In genomic region chr7:151254851-151255250, GRCh38 we compare ENCODE assay signal across 17 cellular contexts. TPM values are rescaled to one million over a fixed set of nuclear protein-coding genes. Genes with fewer than 3 reads are reported as not detected.
A peak's percentile ranks its signal among the peaks of the same experiment; 100 is the strongest.
DNase-seq lines count a peak whose midpoint lies in the region; ATAC-seq and TF ChIP-seq lines count a peak whose summit lies in the region.
"Had no signal": no experiment of that assay in that cellular context is flagged by ENCODE, and none has a peak within 500 bp of the region (broad histone marks: within the 10 kb centered on the region; RNA-seq: fewer than 3 reads in every experiment).

No MANE protein-coding gene starts in this region.

- peaks cover 25% of the 10 kb centered on the region for H3F3A ChIP-seq in neural progenitor cell (ENCODE audit: low read depth)

- peak overlapping the region in 4 of 10 donors; percentile 25 to 42 (median 35) for H3K27ac ChIP-seq in heart right ventricle
- no peak overlapping the region for H3K27ac ChIP-seq in right cardiac atrium (ENCODE audit: low read length)
- no peak overlapping the region for H3K27ac ChIP-seq in neural progenitor cell
- H3K27ac ChIP-seq in osteoblast (ENCODE audit: low read depth, low read length): no peak overlapping the region
- H3K27ac ChIP-seq: BLaER1, GM23248 had no signal

- H3K4me3 ChIP-seq in heart right ventricle (no peak overlapping the region), right cardiac atrium (ENCODE audit: low read length) (no peak overlapping the region), neural progenitor cell (no peak overlapping the region), osteoblast (ENCODE audit: insufficient read depth, low read length) (no peak overlapping the region)
- H3K4me3 ChIP-seq: BLaER1, GM23248 had no signal

- WGBS in heart right ventricle, 2 donors: 89 to 91% methylated on average over 11 of the region's 11 CpGs
- WGBS in right cardiac atrium: 86% methylated on average over 11 of the region's 11 CpGs

- no peak overlapping the region for H3K9ac ChIP-seq in neural progenitor cell
- H3K9ac ChIP-seq: BLaER1, GM23248 had no signal

- no peaks in the 10 kb centered on the region for H3K36me3 Mint-ChIP-seq in neural progenitor cell

- intact Hi-C loops in Right ventricle myocardium superior (cut with DNase I) (no loop called here), heart right ventricle (cut with DNase I) (loop anchor here in 1 of 10 donors (5.0 kb wide), 1 partner anchor 47 kb away; no protein-coding TSS in a partner anchor), right cardiac atrium (cut with DNase I) (no loop called here)

- H3K4me2 ChIP-seq in neural progenitor cell (no peak overlapping the region), osteoblast (ENCODE audit: insufficient read depth, low read length) (no peak overlapping the region)
- H3K4me2 ChIP-seq: BLaER1 had no signal

- H4K20me1 ChIP-seq in neural progenitor cell (ENCODE audit: low read depth): no peaks in the 10 kb centered on the region
- no peaks in the 10 kb centered on the region for H4K20me1 ChIP-seq in osteoblast (ENCODE audit: insufficient read depth, low read length)

- H3K4me1 ChIP-seq in heart right ventricle (peaks cover 5 to 55% (median 39%) of the 10 kb centered on the region in 9 donors), right cardiac atrium (ENCODE audit: control insufficient read depth, insufficient read depth, low read length) (peaks cover 12% of the 10 kb centered on the region), neural progenitor cell (peaks cover 27% of the 10 kb centered on the region), osteoblast (ENCODE audit: insufficient read depth, low read length) (peaks cover 14% of the 10 kb centered on the region)

- ATAC-seq in Right ventricle myocardium superior (ENCODE audit: poor library complexity) (no peak), heart right ventricle (no peak), right cardiac atrium (no peak), GM21723 (IDR thresholded peaks at IDR 0.05; ENCODE audit: unreplicated experiment) (no peak)

- H3K9me3 Mint-ChIP-seq in neural progenitor cell: no peaks in the 10 kb centered on the region
- H3K9me3 Mint-ChIP-seq: CD8-positive, alpha-beta memory T cell had no signal

- H3K27ac Mint-ChIP-seq in neural progenitor cell: peak overlapping the region; percentile 76

- H3K4me1 Mint-ChIP-seq in neural progenitor cell: peaks cover 48% of the 10 kb centered on the region

- H3K27me3 ChIP-seq in heart right ventricle (peaks cover 0 to 45% (median under 1%) of the 10 kb centered on the region in 7 donors), right cardiac atrium (ENCODE audit: control insufficient read depth, insufficient read depth) (no peaks in the 10 kb centered on the region), neural progenitor cell (peaks cover 36% of the 10 kb centered on the region), osteoblast (ENCODE audit: insufficient read depth, low read length) (peaks cover 10% of the 10 kb centered on the region)

- DNase-seq in Right ventricle myocardium superior (peak; percentile 34), heart right ventricle (no peak), right cardiac atrium (peak in 2 of 3 donors; percentile 38 to 42), neural progenitor cell (ENCODE audit: low spot score) (no peak), hypothalamus (lab: John Stamatoyannopoulos, UW) (no peak), osteoblast (ENCODE audit: insufficient read length, low spot score, missing footprints) (no peak)
- DNase-seq: 8988T, AML-193, Caco-2, DND-41, GDM1, GM23248, H7 had no signal

- H3K9me3 ChIP-seq in heart right ventricle (no peaks in the 10 kb centered on the region), right cardiac atrium (ENCODE audit: control insufficient read depth, low read length) (no peaks in the 10 kb centered on the region), neural progenitor cell (ENCODE audit: low read depth) (no peaks in the 10 kb centered on the region), osteoblast (ENCODE audit: low read depth, low read length) (no peaks in the 10 kb centered on the region)
- H3K9me3 ChIP-seq: BLaER1, Caco-2 had no signal

- H3K4me3 Mint-ChIP-seq in neural progenitor cell: peak overlapping the region; percentile 33

- H3K36me3 ChIP-seq in heart right ventricle (no peaks in the 10 kb centered on the region), neural progenitor cell (no peaks in the 10 kb centered on the region), osteoblast (ENCODE audit: insufficient read depth, low read length) (no peaks in the 10 kb centered on the region)
- H3K36me3 ChIP-seq: BLaER1 had no signal

- H3K79me2 ChIP-seq in neural progenitor cell (ENCODE audit: low read depth) (no peaks in the 10 kb centered on the region), osteoblast (ENCODE audit: insufficient read depth, low read length) (no peaks in the 10 kb centered on the region)

- TF ChIP-seq CTCF in heart right ventricle (IDR thresholded peaks at IDR 0.05) (no peak), neural progenitor cell (IDR thresholded peaks at IDR 0.05) (no peak), osteoblast (IDR thresholded peaks at IDR 0.05; ENCODE audit: extremely low read depth, low read depth, low read length) (no peak)

- H2AFZ ChIP-seq in neural progenitor cell (replicated peaks) (no peak overlapping the region), osteoblast (ENCODE audit: low read length) (no peak overlapping the region)
- H2AFZ ChIP-seq: GM23248 had no signal

- H3K27me3 Mint-ChIP-seq in neural progenitor cell (ENCODE audit: insufficient read depth, low read depth): peaks cover 25% of the 10 kb centered on the region

RNA-seq across cellular contexts. Expression of gene SMARCD3, which starts 6.4 kb away (rescaled TPM):
- total RNA-seq in Right ventricle myocardium superior (131 TPM), heart right ventricle (100 to 1,000 TPM in 5 of 10 donors, 10 to 100 TPM in 5; 78.0 to 119 (median 97.6) TPM), right cardiac atrium (100 to 1,000 TPM; 149 to 291 (median 238) TPM), neural progenitor cell (ENCODE audit: low replicate concordance) (11.0 and 23.6 TPM in 2 replicates), osteoblast (37.4 and 40.2 TPM in 2 replicates)
- polyA plus RNA-seq in heart right ventricle (100 to 1,000 TPM in 1 of 2 donors, 10 to 100 TPM in 1; 77.7 to 175 TPM), right cardiac atrium (141 TPM)

RNA-seq across cellular contexts. Expression of gene CHPF2, which starts 22.6 kb away (rescaled TPM):
- total RNA-seq in Right ventricle myocardium superior (10.5 TPM), heart right ventricle (10 to 100 TPM; 12.1 to 22.4 (median 17.4) TPM), right cardiac atrium (10 to 100 TPM; 22.2 to 35.3 (median 27.0) TPM), neural progenitor cell (ENCODE audit: low replicate concordance) (8.8 and 18.3 TPM in 2 replicates), osteoblast (77.5 and 83.2 TPM in 2 replicates)
- polyA plus RNA-seq in heart right ventricle (10 to 100 TPM; 19.2 to 20.9 TPM), right cardiac atrium (15.5 TPM)

RNA-seq across cellular contexts. Expression of gene ABCF2, which starts 27.8 kb away (rescaled TPM):
- 23.9 TPM for total RNA-seq in Right ventricle myocardium superior
- total RNA-seq in heart right ventricle: 10 to 100 TPM; 25.2 to 33.8 (median 29.5) TPM
- polyA plus RNA-seq in heart right ventricle: 10 to 100 TPM; 13.0 to 35.2 TPM
- 10 to 100 TPM; 24.6 to 34.5 (median 26.3) TPM for total RNA-seq in right cardiac atrium
- polyA plus RNA-seq in right cardiac atrium: 17.8 TPM
- total RNA-seq in neural progenitor cell (ENCODE audit: low replicate concordance): 31.3 and 40.7 TPM in 2 replicates
- 55.1 and 65.9 TPM in 2 replicates for total RNA-seq in osteoblast

RNA-seq across cellular contexts. Expression of gene H2BK1, which starts 44.6 kb away (rescaled TPM):
- total RNA-seq in Right ventricle myocardium superior (not detected), heart right ventricle (not detected), right cardiac atrium (not detected), neural progenitor cell (ENCODE audit: low replicate concordance) (not detected in 2 replicates), osteoblast (not detected in 2 replicates)
- polyA plus RNA-seq in heart right ventricle (not detected), right cardiac atrium (not detected)
- total RNA-seq: Caco-2, GM23248, H7, HT-29 had no signal
- polyA plus RNA-seq: CD8-positive, alpha-beta memory T cell; GM23248 had no signal

Comparison
In these comparisons a context has a peak if more than half of its experiments do, and no peak if none do; other contexts are left out.
1. DNase-seq: peak in Right ventricle myocardium superior (single experiment) and right cardiac atrium (2 of 3); none in heart right ventricle (0 of 2), neural progenitor cell (single experiment), hypothalamus (0 of 51) and osteoblast (single experiment).